14 cellular contexts compared by ENCODE assay signal in the genomic region with DNA sequence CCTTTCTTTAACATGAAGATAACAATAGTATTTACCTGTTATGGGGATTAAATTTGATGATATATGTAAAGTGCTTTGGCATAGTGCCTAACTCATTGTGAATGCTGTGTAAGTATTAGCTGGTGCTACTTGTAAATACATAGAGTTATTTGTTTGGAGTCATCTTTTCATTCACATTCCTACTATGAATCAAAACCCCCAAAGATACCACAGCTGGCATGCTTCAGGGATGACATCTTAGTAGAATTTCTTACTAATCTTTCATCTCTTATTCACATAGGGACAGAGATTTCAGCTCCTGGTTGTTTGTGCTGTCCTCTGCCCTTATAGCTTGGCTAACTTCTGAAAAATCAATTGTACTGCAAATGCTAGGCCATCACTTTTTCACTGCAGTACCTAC.
DNase-seq lines count a peak whose midpoint lies in the region; ATAC-seq, FAIRE-seq and TF ChIP-seq lines count a peak whose summit lies in the region.
"Had no signal": no experiment of that assay in that cellular context is flagged by ENCODE, and none has a peak within 500 bp of the region (broad histone marks: within the 10 kb centered on the region; RNA-seq: fewer than 3 reads in every experiment).

No MANE protein-coding gene starts in this region.

- CTCF ChIA-PET in PC-9 (lab: Charles Lee) = no interaction called here

- in situ Hi-C loops in astrocyte of the spinal cord (cut with HindIII; ENCODE audit: low sequenced_read_pairs) = no loop called here

- no peak for TF ChIP-seq EP300 in neural cell (conservative IDR thresholded peaks at IDR 0.05; ENCODE audit: poor library complexity, severe bottlenecking)

- H3K36me3 ChIP-seq in neural cell (ENCODE audit: insufficient read depth, low read length) (no peaks in the 10 kb centered on the region), PC-9 (ENCODE audit: low read depth) (no peaks in the 10 kb centered on the region), small intestine (ENCODE audit: control insufficient read depth in 2 of 2, insufficient read depth in 2 of 2, low read length in 2 of 2) (no peaks in the 10 kb centered on the region)
- H3K36me3 ChIP-seq: BLaER1 had no signal

- ATAC-seq in foreskin keratinocyte = peak; percentile 92
- ATAC-seq: GM23338, K562, PC-3 had no signal

- peaks cover 5% of the 10 kb centered on the region for H3F3A ChIP-seq in neural cell (ENCODE audit: insufficient read depth, low read length, poor library complexity, severe bottlenecking)
- H3F3A ChIP-seq in PC-9 (ENCODE audit: insufficient read depth, low read depth) = no peaks in the 10 kb centered on the region

- TF ChIP-seq CTCF in astrocyte of the spinal cord (IDR thresholded peaks at IDR 0.05; ENCODE audit: low read depth, low read length) (no peak), foreskin keratinocyte (conservative IDR thresholded peaks at IDR 0.05) (no peak), neural cell (IDR thresholded peaks at IDR 0.05; ENCODE audit: poor library complexity, severe bottlenecking) (no peak), PC-9 (conservative IDR thresholded peaks at IDR 0.05) (no peak)

- H3K79me2 ChIP-seq in neural cell (replicated peaks; ENCODE audit: insufficient read depth, low read length) (no peaks in the 10 kb centered on the region), PC-9 (ENCODE audit: low read depth) (no peaks in the 10 kb centered on the region)

- POLR2A ChIA-PET in PC-9 (lab: Charles Lee; ENCODE audit: unreplicated experiment) = no interaction called here

- peak; percentile 48 for DNase-seq in astrocyte of the spinal cord (ENCODE audit: low read depth, low spot score)
- DNase-seq in foreskin keratinocyte = peak; percentile 68 to 85
- DNase-seq in NCI-H2227 (lab: John Stamatoyannopoulos, UW; ENCODE audit: unreplicated experiment) = no peak
- DNase-seq in PC-9 = no peak
- no peak for DNase-seq in small intestine
- DNase-seq in hippocampal formation (lab: John Stamatoyannopoulos, UW) = no peak
- DNase-seq: GF-D8, NCI-H1048, PC-3 had no signal

- no peaks in the 10 kb centered on the region for H3K9me3 ChIP-seq in neural cell (ENCODE audit: low read length)
- H3K9me3 ChIP-seq in PC-9 (ENCODE audit: insufficient read depth, low read depth) = no peaks in the 10 kb centered on the region
- H3K9me3 ChIP-seq in small intestine (ENCODE audit: control insufficient read depth, low read depth) = no peaks in the 10 kb centered on the region
- H3K9me3 ChIP-seq: BLaER1 had no signal

- H3K4me3 ChIP-seq in astrocyte of the spinal cord (ENCODE audit: low read depth, low read length) (no peak overlapping the region), neural cell (ENCODE audit: low read length) (no peak overlapping the region), PC-9 (no peak overlapping the region), small intestine (ENCODE audit: low read depth in 1 of 2, low read length in 2 of 2) (no peak overlapping the region)
- H3K4me3 ChIP-seq: BLaER1, GM23338, K562 had no signal

- FAIRE-seq in small intestine (lab: Jason Lieb, UNC) = no peak
- FAIRE-seq: K562 had no signal

- H3K4me2 ChIP-seq in neural cell (ENCODE audit: low read length) = peak overlapping the region; percentile 10
- H3K4me2 ChIP-seq in PC-9 = no peak overlapping the region
- H3K4me2 ChIP-seq: BLaER1, GM23338 had no signal

- H3K27me3 ChIP-seq in foreskin keratinocyte = no peaks in the 10 kb centered on the region
- H3K27me3 ChIP-seq in neural cell (ENCODE audit: insufficient read depth, low read depth, low read length) = no peaks in the 10 kb centered on the region
- H3K27me3 ChIP-seq in PC-9 (ENCODE audit: insufficient read depth, low read depth) = no peaks in the 10 kb centered on the region
- H3K27me3 ChIP-seq in small intestine (ENCODE audit: control insufficient read depth in 2 of 2, insufficient read depth in 2 of 2, low read length in 2 of 2) = no peaks in the 10 kb centered on the region
- H3K27me3 ChIP-seq: BLaER1 had no signal

- H3K4me1 ChIP-seq in foreskin keratinocyte = peaks cover 13% of the 10 kb centered on the region
- H3K4me1 ChIP-seq in PC-9 (replicated peaks; ENCODE audit: insufficient read depth) = no peaks in the 10 kb centered on the region
- no peaks in the 10 kb centered on the region for H3K4me1 ChIP-seq in small intestine (ENCODE audit: control insufficient read depth in 2 of 2, insufficient read depth in 1 of 2, low read depth in 1 of 2, low read length in 1 of 2)

- H3K27ac ChIP-seq in foreskin keratinocyte (peak overlapping the region; percentile 64), neural cell (ENCODE audit: low read length) (peak overlapping the region; percentile 19), PC-9 (no peak overlapping the region), small intestine (ENCODE audit: low read depth in 1 of 2, low read length in 1 of 2) (no peak overlapping the region)
- H3K27ac ChIP-seq: BLaER1, HL-60 had no signal

- H4K20me1 ChIP-seq in neural cell (ENCODE audit: insufficient read depth) = no peaks in the 10 kb centered on the region
- H4K20me1 ChIP-seq in PC-9 (ENCODE audit: insufficient read depth) = no peaks in the 10 kb centered on the region
- H4K20me1 ChIP-seq: BLaER1 had no signal

- no TSS peak for BruUV-seq in PC-9 (replicated peaks; lab: Mats Ljungman, UMichigan)

- no peak overlapping the region for H3K9ac ChIP-seq in neural cell (ENCODE audit: low read length)
- H3K9ac ChIP-seq: BLaER1 had no signal

- intact Hi-C loops in PC-9 (cut with micrococcal nuclease; ENCODE audit: unreplicated experiment) = no loop called here

- no peak for TF ChIP-seq RAD21 in neural cell (conservative IDR thresholded peaks at IDR 0.05)

- H2AFZ ChIP-seq in neural cell (ENCODE audit: low read depth, low read length) (no peak overlapping the region), PC-9 (no peak overlapping the region)
- H2AFZ ChIP-seq: GM23338 had no signal

- no peaks in the 10 kb centered on the region for H3K9me2 ChIP-seq in neural cell (ENCODE audit: insufficient read depth, low read length)
- no peaks in the 10 kb centered on the region for H3K9me2 ChIP-seq in PC-9 (ENCODE audit: insufficient read depth)

TF ChIP-seq in neural cell, 6 proteins besides CTCF, POLR2A, EP300 and RAD21:
- TF ChIP-seq, protein P1, sequence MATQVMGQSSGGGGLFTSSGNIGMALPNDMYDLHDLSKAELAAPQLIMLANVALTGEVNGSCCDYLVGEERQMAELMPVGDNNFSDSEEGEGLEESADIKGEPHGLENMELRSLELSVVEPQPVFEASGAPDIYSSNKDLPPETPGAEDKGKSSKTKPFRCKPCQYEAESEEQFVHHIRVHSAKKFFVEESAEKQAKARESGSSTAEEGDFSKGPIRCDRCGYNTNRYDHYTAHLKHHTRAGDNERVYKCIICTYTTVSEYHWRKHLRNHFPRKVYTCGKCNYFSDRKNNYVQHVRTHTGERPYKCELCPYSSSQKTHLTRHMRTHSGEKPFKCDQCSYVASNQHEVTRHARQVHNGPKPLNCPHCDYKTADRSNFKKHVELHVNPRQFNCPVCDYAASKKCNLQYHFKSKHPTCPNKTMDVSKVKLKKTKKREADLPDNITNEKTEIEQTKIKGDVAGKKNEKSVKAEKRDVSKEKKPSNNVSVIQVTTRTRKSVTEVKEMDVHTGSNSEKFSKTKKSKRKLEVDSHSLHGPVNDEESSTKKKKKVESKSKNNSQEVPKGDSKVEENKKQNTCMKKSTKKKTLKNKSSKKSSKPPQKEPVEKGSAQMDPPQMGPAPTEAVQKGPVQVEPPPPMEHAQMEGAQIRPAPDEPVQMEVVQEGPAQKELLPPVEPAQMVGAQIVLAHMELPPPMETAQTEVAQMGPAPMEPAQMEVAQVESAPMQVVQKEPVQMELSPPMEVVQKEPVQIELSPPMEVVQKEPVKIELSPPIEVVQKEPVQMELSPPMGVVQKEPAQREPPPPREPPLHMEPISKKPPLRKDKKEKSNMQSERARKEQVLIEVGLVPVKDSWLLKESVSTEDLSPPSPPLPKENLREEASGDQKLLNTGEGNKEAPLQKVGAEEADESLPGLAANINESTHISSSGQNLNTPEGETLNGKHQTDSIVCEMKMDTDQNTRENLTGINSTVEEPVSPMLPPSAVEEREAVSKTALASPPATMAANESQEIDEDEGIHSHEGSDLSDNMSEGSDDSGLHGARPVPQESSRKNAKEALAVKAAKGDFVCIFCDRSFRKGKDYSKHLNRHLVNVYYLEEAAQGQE (IDR thresholded peaks at IDR 0.05; ENCODE audit: borderline replicate concordance) = no peak
- no peak for TF ChIP-seq TAF1 (IDR thresholded peaks at IDR 0.05; ENCODE audit: low read depth)
- TF ChIP-seq MXI1 (conservative IDR thresholded peaks at IDR 0.05; ENCODE audit: poor library complexity, severe bottlenecking) = no peak
- no peak for TF ChIP-seq EZH2 (IDR thresholded peaks at IDR 0.05; ENCODE audit: borderline replicate concordance, insufficient read depth, low read length, poor library complexity, severe bottlenecking)
- TF ChIP-seq SMC3 (conservative IDR thresholded peaks at IDR 0.05; ENCODE audit: poor library complexity) = no peak
- no peak for TF ChIP-seq POLR2AphosphoS5 (IDR thresholded peaks at IDR 0.05)

Comparison
In these comparisons a context has a peak if more than half of its experiments do, and no peak if none do; other contexts are left out.
1. DNase-seq: peak in astrocyte of the spinal cord (single experiment) and foreskin keratinocyte (2 of 2); none in NCI-H2227 (single experiment), PC-9 (0 of 2), small intestine (single experiment) and hippocampal formation (0 of 2).
2. H3K27ac ChIP-seq: peak in foreskin keratinocyte (single experiment) and neural cell (single experiment); none in PC-9 (single experiment) and small intestine (0 of 2).